In genomic region chr16:28309811-28310311, GRCh38 we compare ENCODE assay signal across 12 cellular contexts. TPM values are rescaled to one million over a fixed set of nuclear protein-coding genes. Genes with fewer than 3 reads are reported as not detected.
DNase-seq lines count a peak whose midpoint lies in the region; ATAC-seq and TF ChIP-seq lines count a peak whose summit lies in the region.
"Had no signal": no experiment of that assay in that cellular context is flagged by ENCODE, and none has a peak within 500 bp of the region (broad histone marks: within the 10 kb centered on the region; RNA-seq: fewer than 3 reads in every experiment).

No MANE protein-coding gene starts in this region.

- H3K36me3 ChIP-seq in osteoblast (ENCODE audit: insufficient read depth, low read length) (no peaks in the 10 kb centered on the region), transverse colon (no peaks in the 10 kb centered on the region)
- H3K36me3 ChIP-seq: brain microvascular endothelial cell had no signal

- H3K27me3 ChIP-seq in osteoblast (ENCODE audit: insufficient read depth, low read length) (peaks cover 3% of the 10 kb centered on the region), transverse colon (no peaks in the 10 kb centered on the region)
- H3K27me3 ChIP-seq: brain microvascular endothelial cell, hepatocyte had no signal

- no peak overlapping the region for H3K4me3 ChIP-seq in osteoblast (ENCODE audit: insufficient read depth, low read length)
- H3K4me3 ChIP-seq in transverse colon: no peak overlapping the region
- H3K4me3 ChIP-seq: hepatocyte, psoas muscle had no signal

- peak overlapping the region; percentile 37 for H3K4me3 Mint-ChIP-seq in activated T-helper 2 cell treated with anti-CD3 and anti-CD28 coated beads, Interferon-gamma antibody, Interleukin-2, Interleukin-4, amounts not matched to agents 10 μg/mL and 5 μg/mL and 100 μg/mL, durations not matched to agents 14 hours and 24 hours and 36 hours (ENCODE audit: low read depth)

- H3K27me3 Mint-ChIP-seq in activated T-helper 2 cell treated with anti-CD3 and anti-CD28 coated beads, Interferon-gamma antibody, Interleukin-2, Interleukin-4, amounts not matched to agents 10 μg/mL and 5 μg/mL and 100 μg/mL, durations not matched to agents 14 hours and 24 hours and 36 hours (ENCODE audit: low read depth): no peaks in the 10 kb centered on the region

- no peaks in the 10 kb centered on the region for H3K9me3 Mint-ChIP-seq in activated T-helper 2 cell treated with anti-CD3 and anti-CD28 coated beads, Interferon-gamma antibody, Interleukin-2, Interleukin-4, amounts not matched to agents 10 μg/mL and 5 μg/mL and 100 μg/mL, durations not matched to agents 14 hours and 24 hours and 36 hours

- no peak for TF ChIP-seq EP300 in transverse colon (IDR thresholded peaks at IDR 0.05; ENCODE audit: low read depth)

- no peaks in the 10 kb centered on the region for H3K79me2 ChIP-seq in osteoblast (ENCODE audit: insufficient read depth, low read length)
- H3K79me2 ChIP-seq: hepatocyte had no signal

- intact Hi-C loops in activated T-helper 2 cell treated with anti-CD3 and anti-CD28 coated beads, Interferon-gamma antibody, Interleukin-2, Interleukin-4, amounts not matched to agents 10 μg/mL and 5 μg/mL and 100 μg/mL, durations not matched to agents 14 hours and 24 hours and 36 hours (cut with micrococcal nuclease): loop anchor here (2.0 kb wide), 1 partner anchor 15 kb away; no protein-coding TSS in a partner anchor
- intact Hi-C loops in transverse colon (cut with DNase I; ENCODE audit: low total_unique reads): no loop called here

- no peak for ATAC-seq in GM18868 (IDR thresholded peaks at IDR 0.05; ENCODE audit: unreplicated experiment)
- ATAC-seq in GM19351 (IDR thresholded peaks at IDR 0.05; ENCODE audit: unreplicated experiment): no peak

- peaks cover 3% of the 10 kb centered on the region for H3K36me3 Mint-ChIP-seq in activated T-helper 2 cell treated with anti-CD3 and anti-CD28 coated beads, Interferon-gamma antibody, Interleukin-2, Interleukin-4, amounts not matched to agents 10 μg/mL and 5 μg/mL and 100 μg/mL, durations not matched to agents 14 hours and 24 hours and 36 hours (ENCODE audit: low read depth)

- H3K27ac Mint-ChIP-seq in activated T-helper 2 cell treated with anti-CD3 and anti-CD28 coated beads, Interferon-gamma antibody, Interleukin-2, Interleukin-4, amounts not matched to agents 10 μg/mL and 5 μg/mL and 100 μg/mL, durations not matched to agents 14 hours and 24 hours and 36 hours: peak overlapping the region; percentile 54

- 65% methylated on average over 20 of the region's 20 CpGs; no CpG with 5 or more reads in 1 of the 2 donors for WGBS in transverse colon (ENCODE audit: low coverage in 1 of 2), 2 donors

- H2AFZ ChIP-seq in osteoblast (ENCODE audit: low read length): no peak overlapping the region
- H2AFZ ChIP-seq: hepatocyte had no signal

- peaks cover 24% of the 10 kb centered on the region for H3K4me1 Mint-ChIP-seq in activated T-helper 2 cell treated with anti-CD3 and anti-CD28 coated beads, Interferon-gamma antibody, Interleukin-2, Interleukin-4, amounts not matched to agents 10 μg/mL and 5 μg/mL and 100 μg/mL, durations not matched to agents 14 hours and 24 hours and 36 hours (ENCODE audit: low read depth)

- H3K9me3 ChIP-seq in osteoblast (ENCODE audit: low read depth, low read length) (no peaks in the 10 kb centered on the region), transverse colon (no peaks in the 10 kb centered on the region)
- H3K9me3 ChIP-seq: psoas muscle had no signal

- in situ Hi-C loops in transverse colon (cut with MboI; ENCODE audit: low pct_ligation_motif_present in 1 of 4, low pct_unique_long_range_greater_than_20kb in 1 of 4, low sequenced_read_pairs in 3 of 4): no loop called here
- in situ Hi-C loops in KBM-7 (cut with MboI; ENCODE audit: low pct_unique_long_range_greater_than_20kb, low sequenced_read_pairs): no loop called here

- H3K27ac ChIP-seq in osteoblast (ENCODE audit: low read depth, low read length) (no peak overlapping the region), transverse colon (no peak overlapping the region)
- H3K27ac ChIP-seq: 22Rv1, brain microvascular endothelial cell, hepatocyte, psoas muscle had no signal

- no peak for TF ChIP-seq CTCF in osteoblast (IDR thresholded peaks at IDR 0.05; ENCODE audit: extremely low read depth, low read depth, low read length)
- no peak for TF ChIP-seq CTCF in transverse colon (IDR thresholded peaks at IDR 0.05)

- no peak overlapping the region for H3K4me2 ChIP-seq in osteoblast (ENCODE audit: insufficient read depth, low read length)
- H3K4me2 ChIP-seq: hepatocyte had no signal

- TF ChIP-seq POLR2A in transverse colon (IDR thresholded peaks at IDR 0.05): no peak

- H4K20me1 ChIP-seq in osteoblast (ENCODE audit: insufficient read depth, low read length): no peaks in the 10 kb centered on the region

- H3K4me1 ChIP-seq in osteoblast (ENCODE audit: insufficient read depth, low read length) (no peaks in the 10 kb centered on the region), transverse colon (no peaks in the 10 kb centered on the region)
- H3K4me1 ChIP-seq: psoas muscle had no signal

- peak; percentile 36 for DNase-seq in NCI-H2171 treated with DMSO at 0.1 percent for 48 hours (lab: John Stamatoyannopoulos, UW)
- DNase-seq in NCI-H2171 (lab: John Stamatoyannopoulos, UW): no peak
- peak; percentile 69 for DNase-seq in activated T-helper 2 cell treated with anti-CD3 and anti-CD28 coated beads, Interferon-gamma antibody, Interleukin-2, Interleukin-4, amounts not matched to agents 10 μg/mL and 5 μg/mL and 100 μg/mL, durations not matched to agents 14 hours and 24 hours and 36 hours (ENCODE audit: low spot score)
- peak; percentile 30 for DNase-seq in osteoblast (ENCODE audit: insufficient read length, low spot score, missing footprints)
- DNase-seq in transverse colon: peak; percentile 20
- DNase-seq in KBM-7: no peak
- DNase-seq: brain microvascular endothelial cell had no signal

RNA-seq across cellular contexts. Expression of gene SBK1, which starts 17.5 kb away (rescaled TPM):
- total RNA-seq in activated T-helper 2 cell treated with anti-CD3 and anti-CD28 coated beads, Interferon-gamma antibody, Interleukin-2, Interleukin-4, amounts not matched to agents 10 μg/mL and 5 μg/mL and 100 μg/mL, durations not matched to agents 14 hours and 24 hours and 36 hours: 1.3 and 1.4 TPM in 2 replicates
- total RNA-seq in osteoblast (not detected in 2 replicates), transverse colon (1 to 10 TPM in 1 of 4 donors, under 1 TPM in 2, not detected in 1; 0.27 to 1.4 (median 0.32) TPM)

RNA-seq across cellular contexts. Expression of gene NPIPB6, which starts 53.4 kb away (rescaled TPM):
- 2.6 and 2.7 TPM in 2 replicates for total RNA-seq in activated T-helper 2 cell treated with anti-CD3 and anti-CD28 coated beads, Interferon-gamma antibody, Interleukin-2, Interleukin-4, amounts not matched to agents 10 μg/mL and 5 μg/mL and 100 μg/mL, durations not matched to agents 14 hours and 24 hours and 36 hours
- 0.59 and 2.9 TPM in 2 replicates for total RNA-seq in osteoblast
- total RNA-seq in transverse colon: 10 to 100 TPM in 1 of 4 donors, 1 to 10 TPM in 1, not detected in 2; 5.8 to 12.7 TPM

Comparison
In these comparisons a context has a peak if more than half of its experiments do, and no peak if none do; other contexts are left out.
1. DNase-seq: peak in NCI-H2171 treated with DMSO at 0.1 percent for 48 hours (single experiment), activated T-helper 2 cell treated with anti-CD3 and anti-CD28 coated beads, Interferon-gamma antibody, Interleukin-2, Interleukin-4, amounts not matched to agents 10 μg/mL and 5 μg/mL and 100 μg/mL, durations not matched to agents 14 hours and 24 hours and 36 hours (single experiment), osteoblast (single experiment) and transverse colon (single experiment); none in NCI-H2171 (single experiment) and KBM-7 (single experiment).